ENCODE assay signal across 15 cellular contexts in the genomic region with DNA sequence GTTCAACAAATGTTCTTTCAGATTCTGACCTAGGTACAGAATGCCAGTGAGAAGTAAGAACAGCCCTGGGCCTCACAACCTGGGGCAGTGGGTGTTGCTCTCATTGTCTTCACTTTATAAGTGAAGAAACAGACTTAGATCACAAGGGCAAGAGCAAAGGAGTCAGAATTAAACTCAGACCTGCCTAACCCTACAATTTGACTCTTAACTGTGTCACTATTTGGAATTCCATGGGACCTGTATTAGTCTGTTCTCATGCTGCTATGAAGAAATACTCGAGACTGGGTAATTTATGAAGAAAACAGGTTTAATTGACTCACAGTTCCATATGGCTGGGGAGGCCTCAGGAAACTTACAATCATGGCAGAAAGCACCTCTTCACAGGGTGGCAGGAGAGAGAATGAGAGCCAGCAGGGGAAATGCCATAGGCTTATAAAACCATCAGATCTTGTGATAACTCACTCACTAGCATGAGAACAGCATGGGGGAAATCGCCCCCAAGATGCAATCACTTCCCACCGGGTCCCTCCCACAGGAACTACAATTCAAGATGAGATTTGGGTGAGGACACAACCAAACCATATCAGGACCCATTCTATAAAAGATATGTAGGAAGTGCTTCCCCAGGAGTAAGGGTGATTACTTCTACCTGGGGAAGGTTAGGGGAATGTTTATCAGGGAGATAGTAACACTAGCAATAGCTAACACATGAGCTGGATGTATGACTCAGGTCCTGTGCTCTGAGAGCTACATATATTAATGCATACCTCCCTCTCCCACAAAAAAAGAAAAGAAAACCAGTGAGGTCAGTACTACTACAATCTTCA.
DNase-seq lines count a peak whose midpoint lies in the region; ATAC-seq, FAIRE-seq and TF ChIP-seq lines count a peak whose summit lies in the region.
"Had no signal": no experiment of that assay in that cellular context is flagged by ENCODE, and none has a peak within 500 bp of the region (broad histone marks: within the 10 kb centered on the region; RNA-seq: fewer than 3 reads in every experiment).

No MANE protein-coding gene starts in this region.

- DNase-seq in A549 (ENCODE audit: low read depth in 1 of 2, low spot score in 1 of 2) (peak in 1 of 2 experiments; percentile 46), HS-5 (ENCODE audit: low read depth) (peak; percentile 71), SW 1271 (lab: John Stamatoyannopoulos, UW) (peak; percentile 49 to 70), fibroblast of pulmonary artery (ENCODE audit: low read depth) (peak; percentile 33), foreskin melanocyte (no peak), head of caudate nucleus (no peak)
- DNase-seq: activated CD4-positive, alpha-beta memory T cell treated with anti-CD3 and anti-CD28 coated beads for 36 hours; amygdala; Caco-2; NCI-H2029; NCI-H748 treated with DMSO at 0.1 percent for 48 hours; uterus had no signal

- POLR2A ChIA-PET in A549 (lab: Yijun Ruan, JAX): interaction anchor here (0.8 to 1.5 kb wide), 2 partner anchors 16 to 270 kb away, joined by 3 to 6 read pairs; partner anchors contain the start of gene SOX9

- peaks cover 92% of the 10 kb centered on the region for H3K4me1 ChIP-seq in A549
- H3K4me1 ChIP-seq: uterus had no signal

- FAIRE-seq in A549 (lab: Jason Lieb, UNC): no peak
- FAIRE-seq: frontal cortex had no signal

- TF ChIP-seq EP300 in A549 (IDR thresholded peaks at IDR 0.05): no peak; a peak in 1 of 5 replicates

- peak overlapping the region; percentile 76 to 85 for H3K27ac ChIP-seq in A549
- H3K27ac ChIP-seq: uterus had no signal

- peak overlapping the region; percentile 63 for H3K4me2 ChIP-seq in A549

- CTCF ChIA-PET in A549 (lab: Yijun Ruan, JAX): interaction anchor here (0.7 to 2.4 kb wide), 14 partner anchors 9 to 271 kb away, joined by 3 to 26 read pairs (median 4); partner anchors contain the start of gene SOX9

- 63% methylated on average over 3 of the region's 3 CpGs for WGBS in A549 (ENCODE audit: missing lambda C conversion rate)

- H3K4me3 ChIP-seq in A549: no peak overlapping the region
- H3K4me3 ChIP-seq in fibroblast of pulmonary artery (replicated peaks; ENCODE audit: low read depth, low read length): no peak overlapping the region
- H3K4me3 ChIP-seq: uterus had no signal

- intact Hi-C loops in head of caudate nucleus (cut with DNase I): no loop called here

- ATAC-seq in A549 (peak; percentile 21 to 22; a peak in 5 of 6 replicates), GM21737 (IDR thresholded peaks at IDR 0.05; ENCODE audit: unreplicated experiment) (no peak), GM18517 (IDR thresholded peaks at IDR 0.05; ENCODE audit: unreplicated experiment) (no peak)

- TF ChIP-seq CTCF in A549 (IDR thresholded peaks at IDR 0.05) (no peak), fibroblast of pulmonary artery (IDR thresholded peaks at IDR 0.05; ENCODE audit: low read length, missing control alignments) (no peak)

- no peak for TF ChIP-seq RAD21 in A549 (conservative IDR thresholded peaks at IDR 0.05 in 1 of 2, IDR thresholded peaks at IDR 0.05 in 1 of 2)

- no peak for TF ChIP-seq POLR2A in A549 (IDR thresholded peaks at IDR 0.05; ENCODE audit: low read length)

- H3K9me3 ChIP-seq in A549: no peaks in the 10 kb centered on the region
- H3K9me3 ChIP-seq: Caco-2, uterus had no signal

TF ChIP-seq in A549, 52 proteins besides CTCF, POLR2A, EP300 and RAD21 (continues in another document):
- peak; percentile 42; the same call in 1 of the 2 replicates for TF ChIP-seq GATA3 (IDR thresholded peaks at IDR 0.05; ENCODE audit: borderline replicate concordance)
- no peak for TF ChIP-seq MYC (IDR thresholded peaks at IDR 0.05; ENCODE audit: borderline replicate concordance, low read length)
- TF ChIP-seq EHF (CRISPR knock-in tag; IDR thresholded peaks at IDR 0.05): no peak
- TF ChIP-seq MAFK (IDR thresholded peaks at IDR 0.05; ENCODE audit: partially characterized antibody): no peak
- TF ChIP-seq BHLHE40 (IDR thresholded peaks at IDR 0.05; ENCODE audit: low read depth, low read length): no peak
- no peak for TF ChIP-seq FOXS1 (CRISPR knock-in tag; IDR thresholded peaks at IDR 0.05)
- no peak for TF ChIP-seq NPAS2 (CRISPR knock-in tag; IDR thresholded peaks at IDR 0.05; ENCODE audit: borderline replicate concordance)
- TF ChIP-seq ZNF302 (CRISPR knock-in tag; IDR thresholded peaks at IDR 0.05): no peak
- no peak for TF ChIP-seq HOXA7 (CRISPR knock-in tag; IDR thresholded peaks at IDR 0.05)
- peak; percentile 19; the same call in 1 of the 2 replicates for TF ChIP-seq FOSL2 (IDR thresholded peaks at IDR 0.05)
- TF ChIP-seq FOSL2 (CRISPR knock-in tag; IDR thresholded peaks at IDR 0.05): peak; percentile 52; the same call in 1 of the 2 replicates
- no peak for TF ChIP-seq MAZ (IDR thresholded peaks at IDR 0.05; ENCODE audit: borderline replicate concordance, low read depth, low read length)
- no peak for TF ChIP-seq CBX8 (IDR thresholded peaks at IDR 0.05)
- TF ChIP-seq, protein P1, sequence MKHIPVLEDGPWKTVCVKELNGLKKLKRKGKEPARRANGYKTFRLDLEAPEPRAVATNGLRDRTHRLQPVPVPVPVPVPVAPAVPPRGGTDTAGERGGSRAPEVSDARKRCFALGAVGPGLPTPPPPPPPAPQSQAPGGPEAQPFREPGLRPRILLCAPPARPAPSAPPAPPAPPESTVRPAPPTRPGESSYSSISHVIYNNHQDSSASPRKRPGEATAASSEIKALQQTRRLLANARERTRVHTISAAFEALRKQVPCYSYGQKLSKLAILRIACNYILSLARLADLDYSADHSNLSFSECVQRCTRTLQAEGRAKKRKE (CRISPR knock-in tag; IDR thresholded peaks at IDR 0.05; ENCODE audit: low read depth): peak; percentile 50; the same call in 1 of the 2 replicates
- no peak for TF ChIP-seq RFX5 (IDR thresholded peaks at IDR 0.05)
- no peak for TF ChIP-seq E2F6 (IDR thresholded peaks at IDR 0.05; ENCODE audit: borderline replicate concordance, low read depth)
- no peak for TF ChIP-seq USF2 (IDR thresholded peaks at IDR 0.05)
- TF ChIP-seq HMGXB4 (CRISPR knock-in tag; IDR thresholded peaks at IDR 0.05; ENCODE audit: borderline replicate concordance): no peak
- TF ChIP-seq TFCP2L1 (CRISPR knock-in tag; IDR thresholded peaks at IDR 0.05): no peak
- peak; percentile 27; the same call in 1 of the 2 replicates for TF ChIP-seq JUNB (IDR thresholded peaks at IDR 0.05)
- TF ChIP-seq TP53 (CRISPR knock-in tag; IDR thresholded peaks at IDR 0.05): no peak
- no peak for TF ChIP-seq ESRRA (IDR thresholded peaks at IDR 0.05; ENCODE audit: borderline replicate concordance, low read length)
- TF ChIP-seq, protein P2, sequence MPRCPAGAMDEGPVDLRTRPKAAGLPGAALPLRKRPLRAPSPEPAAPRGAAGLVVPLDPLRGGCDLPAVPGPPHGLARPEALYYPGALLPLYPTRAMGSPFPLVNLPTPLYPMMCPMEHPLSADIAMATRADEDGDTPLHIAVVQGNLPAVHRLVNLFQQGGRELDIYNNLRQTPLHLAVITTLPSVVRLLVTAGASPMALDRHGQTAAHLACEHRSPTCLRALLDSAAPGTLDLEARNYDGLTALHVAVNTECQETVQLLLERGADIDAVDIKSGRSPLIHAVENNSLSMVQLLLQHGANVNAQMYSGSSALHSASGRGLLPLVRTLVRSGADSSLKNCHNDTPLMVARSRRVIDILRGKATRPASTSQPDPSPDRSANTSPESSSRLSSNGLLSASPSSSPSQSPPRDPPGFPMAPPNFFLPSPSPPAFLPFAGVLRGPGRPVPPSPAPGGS (IDR thresholded peaks at IDR 0.05): no peak
- no peak for TF ChIP-seq KDM1A (IDR thresholded peaks at IDR 0.05; ENCODE audit: low read depth)
- no peak for TF ChIP-seq HEYL (CRISPR knock-in tag; IDR thresholded peaks at IDR 0.05)
- no peak for TF ChIP-seq ZC3H11A (IDR thresholded peaks at IDR 0.05)
- no peak for TF ChIP-seq PHF8 (IDR thresholded peaks at IDR 0.05; ENCODE audit: borderline replicate concordance, low read depth)
- TF ChIP-seq HOXB5 (CRISPR knock-in tag; IDR thresholded peaks at IDR 0.05): no peak
- no peak for TF ChIP-seq CEBPB (IDR thresholded peaks at IDR 0.05)

Comparison
In these comparisons a context has a peak if more than half of its experiments do, and no peak if none do; other contexts are left out.
1. ATAC-seq: peak in A549 (2 of 2); none in GM21737 (single experiment) and GM18517 (single experiment).
2. DNase-seq: peak in HS-5 (single experiment), SW 1271 (2 of 2) and fibroblast of pulmonary artery (single experiment); none in foreskin melanocyte (single experiment) and head of caudate nucleus (0 of 42).